In genomic region chr1:208272311-208272710, GRCh38 we compare ENCODE assay signal across 15 cellular contexts. TPM values are rescaled to one million over a fixed set of nuclear protein-coding genes. Genes with fewer than 3 reads are reported as not detected.
DNase-seq lines count a peak whose midpoint lies in the region; FAIRE-seq and TF ChIP-seq lines count a peak whose summit lies in the region.
"Had no signal": no experiment of that assay in that cellular context is flagged by ENCODE, and none has a peak within 500 bp of the region (broad histone marks: within the 10 kb centered on the region; RNA-seq: fewer than 3 reads in every experiment).

No MANE protein-coding gene starts in this region.

- H2AK5ac ChIP-seq in H1 (ENCODE audit: low read depth, low read length): no peak overlapping the region

- CTCF ChIA-PET in H1 (lab: Charles Lee; ENCODE audit: partially characterized antibody): interaction anchor here (1.0 kb wide), 1 partner anchor 14 kb away, joined by 4 read pairs; no protein-coding TSS in a partner anchor

- FAIRE-seq in H1 (lab: Jason Lieb, UNC) (no peak), kidney (lab: Jason Lieb, UNC) (no peak)

- no peak overlapping the region for H3K4me2 ChIP-seq in H1 (ENCODE audit: insufficient read depth in 1 of 2, low read depth in 2 of 2, low read length in 2 of 2)
- H3K4me2 ChIP-seq: PC-9 had no signal

- H3K79me1 ChIP-seq in H1 (ENCODE audit: low read depth, low read length): no peaks in the 10 kb centered on the region

- no peak overlapping the region for H2BK12ac ChIP-seq in H1 (ENCODE audit: low read depth, low read length)

- no peak overlapping the region for H3K4me3 ChIP-seq in HUES6 (ENCODE audit: low read depth, low read length)
- H3K4me3 ChIP-seq in H1 (ENCODE audit: extremely low read depth in 1 of 4, insufficient read depth in 2 of 4, low read depth in 3 of 4, low read length in 4 of 4): no peak overlapping the region
- no peak overlapping the region for H3K4me3 ChIP-seq in kidney (ENCODE audit: low read length in 2 of 2)
- H3K4me3 ChIP-seq: HAP-1, PC-9 had no signal

- TF ChIP-seq POLR2A in H1 (IDR thresholded peaks at IDR 0.05; ENCODE audit: control extremely low read depth in 1 of 2, low read depth in 2 of 2, low read length in 2 of 2): no peak

- H3K36me3 ChIP-seq in HUES6 (ENCODE audit: control insufficient read depth, insufficient read depth, low read length): no peaks in the 10 kb centered on the region
- no peaks in the 10 kb centered on the region for H3K36me3 ChIP-seq in H1 (ENCODE audit: control insufficient read depth in 2 of 4, insufficient read depth in 4 of 4, low read length in 3 of 4)
- no peaks in the 10 kb centered on the region for H3K36me3 ChIP-seq in kidney (ENCODE audit: control insufficient read depth in 1 of 2, insufficient read depth in 2 of 2, low read length in 2 of 2)
- H3K36me3 ChIP-seq: HAP-1 had no signal

- H3K56ac ChIP-seq in H1 (replicated peaks; ENCODE audit: insufficient read length, low read depth, low read length): no peak overlapping the region

- H3K9me3 ChIP-seq in HUES6 (ENCODE audit: control insufficient read depth, insufficient read depth, low read depth, low read length) (no peaks in the 10 kb centered on the region), H1 (ENCODE audit: insufficient read depth in 2 of 2, low read depth in 1 of 2, low read length in 1 of 2) (no peaks in the 10 kb centered on the region), kidney (ENCODE audit: control insufficient read depth in 1 of 2, low read length in 2 of 2) (no peaks in the 10 kb centered on the region)
- H3K9me3 ChIP-seq: HAP-1 had no signal

- H3K18ac ChIP-seq in H1 (ENCODE audit: extremely low read depth, low read length): no peak overlapping the region

- H3K9ac ChIP-seq in HUES6 (ENCODE audit: low read length) (peak overlapping the region; percentile 51), H1 (replicated peaks in 1 of 4; ENCODE audit: extremely low read depth in 1 of 4, low read depth in 3 of 4, low read length in 3 of 4) (no peak overlapping the region), kidney (ENCODE audit: low read length in 2 of 2) (no peak overlapping the region)

- no peak overlapping the region for H3K4ac ChIP-seq in H1 (replicated peaks; ENCODE audit: insufficient read length, low read depth, low read length)

- TF ChIP-seq CTCF in H1 (IDR thresholded peaks at IDR 0.05; ENCODE audit: control extremely low read depth in 1 of 3, insufficient read depth in 1 of 3, low read depth in 1 of 3, low read length in 3 of 3): no peak
- no peak for TF ChIP-seq CTCF in kidney (IDR thresholded peaks at IDR 0.05; ENCODE audit: borderline replicate concordance, extremely low read depth, insufficient read depth)

- H2BK120ac ChIP-seq in H1 (replicated peaks; ENCODE audit: low read depth, low read length): no peak overlapping the region

- no peak overlapping the region for H4K8ac ChIP-seq in H1 (ENCODE audit: extremely low read depth, insufficient read depth, low read length)

- no peak overlapping the region for H2BK15ac ChIP-seq in H1 (ENCODE audit: low read length)

- intact Hi-C loops in kidney (cut with DNase I): no loop called here

- POLR2A ChIA-PET in H1 (lab: Charles Lee; ENCODE audit: partially characterized antibody): interaction anchor here (0.8 kb wide), 1 partner anchor 58 kb away, joined by 3 read pairs; no protein-coding TSS in a partner anchor

- H4K91ac ChIP-seq in H1 (replicated peaks; ENCODE audit: insufficient read length, low read length): no peak overlapping the region

- 60% methylated on average over 2 of the region's 2 CpGs; no CpG with 5 or more reads in 1 of the 2 experiments for WGBS in H1 (ENCODE audit: extremely low coverage in 1 of 2, insufficient coverage in 1 of 2, insufficient read length in 1 of 2, insufficient replicate concordance in 2 of 2, low coverage in 1 of 2, low lambda C conversion rate in 2 of 2, missing lambda C conversion rate in 1 of 2), 2 experiments

- no peaks in the 10 kb centered on the region for H4K20me1 ChIP-seq in H1 (replicated peaks in 1 of 2; ENCODE audit: control insufficient read depth in 1 of 2, insufficient read depth in 2 of 2, low read length in 2 of 2)

- H2BK20ac ChIP-seq in H1 (ENCODE audit: low read length): no peak overlapping the region

- no peak overlapping the region for H4K5ac ChIP-seq in H1 (ENCODE audit: insufficient read length, low read depth, low read length)

- H3K4me1 ChIP-seq in HUES6 (ENCODE audit: control insufficient read depth, insufficient read depth, low read length) (peaks cover 47% of the 10 kb centered on the region; the same call in 1 of the 2 replicates), H1 (replicated peaks in 1 of 4; ENCODE audit: control insufficient read depth in 3 of 4, insufficient read depth in 4 of 4, low read length in 3 of 4) (peaks cover 0 to 3% (median 1%) of the 10 kb centered on the region in 4 experiments; a peak in 1 of 7 replicates), kidney (ENCODE audit: control insufficient read depth in 1 of 2, insufficient read depth in 1 of 2, low read depth in 1 of 2, low read length in 2 of 2) (no peaks in the 10 kb centered on the region)
- H3K4me1 ChIP-seq: HAP-1 had no signal

- no peaks in the 10 kb centered on the region; the same call in 1 of the 2 replicates for H3K23me2 ChIP-seq in H1 (ENCODE audit: low read depth, low read length)

- DNase-seq in NCI-H524 (lab: John Stamatoyannopoulos, UW) (peak; percentile 53 to 77), H1 (ENCODE audit: low read depth in 1 of 2, low spot score in 2 of 2) (no peak), superior temporal gyrus (ENCODE audit: extremely low spot score) (peak; percentile 56), kidney (no peak), A172 (ENCODE audit: low spot score) (no peak)
- no peak for DNase-seq in activated CD4-positive, alpha-beta T cell treated with anti-CD3 and anti-CD28 coated beads, Interleukin-2, amount 50 U/mL, for 1 hour
- DNase-seq: DMS153, EL, Karpas-422, NCI-H1417 treated with DMSO at 0.1 percent for 48 hours, NCI-H2081, PC-9, T-cell had no signal

- no peak overlapping the region for H2BK5ac ChIP-seq in H1 (ENCODE audit: low read depth, low read length)

- no peak overlapping the region for H3K14ac ChIP-seq in H1 (ENCODE audit: insufficient read length)

- no peaks in the 10 kb centered on the region for H3K79me2 ChIP-seq in H1 (ENCODE audit: control insufficient read depth in 1 of 2, insufficient read depth in 2 of 2, low read length in 2 of 2)

- TF ChIP-seq EP300 in H1 (IDR thresholded peaks at IDR 0.05; ENCODE audit: borderline replicate concordance in 1 of 2, low read depth in 2 of 2, low read length in 2 of 2): no peak

- 0 out of 2 replicates have a peak, but pooled peaks cover 4% of the 10 kb centered on the region for H3K27me3 ChIP-seq in HUES6 (ENCODE audit: control insufficient read depth, insufficient read depth, low read length)
- H3K27me3 ChIP-seq in H1 (replicated peaks in 1 of 4; ENCODE audit: control insufficient read depth in 3 of 4, extremely low read depth in 1 of 4, insufficient read depth in 3 of 4, low read length in 3 of 4): no peaks in the 10 kb centered on the region; a peak in 1 of 7 replicates

- H3K27ac ChIP-seq in HUES6 (ENCODE audit: low read depth, low read length): peak overlapping the region; percentile 22; the same call in 1 of the 2 replicates
- H3K27ac ChIP-seq in H1 (ENCODE audit: low read depth, low read length): no peak overlapping the region
- no peak overlapping the region for H3K27ac ChIP-seq in kidney (ENCODE audit: low read depth in 2 of 2, low read length in 2 of 2)
- H3K27ac ChIP-seq: PC-9 had no signal

- H3K23ac ChIP-seq in H1 (ENCODE audit: insufficient read length): no peak overlapping the region

- TF ChIP-seq RAD21 in H1 (IDR thresholded peaks at IDR 0.05 in 1 of 2, conservative IDR thresholded peaks at IDR 0.05 in 1 of 2; ENCODE audit: low read depth in 2 of 2, low read length in 2 of 2): no peak

- no peak overlapping the region for H2AFZ ChIP-seq in H1 (ENCODE audit: low read length)
- H2AFZ ChIP-seq: PC-9 had no signal

TF ChIP-seq in H1, 55 proteins besides CTCF, POLR2A, EP300 and RAD21:
- peak; percentile 81 for TF ChIP-seq E2F6 (IDR thresholded peaks at IDR 0.05)
- 0 out of 2 replicates have a peak, but pooled peaks have one; percentile 26 for TF ChIP-seq TCF12 (IDR thresholded peaks at IDR 0.05; ENCODE audit: low read depth, low read length)
- TF ChIP-seq CHD2 (IDR thresholded peaks at IDR 0.05; ENCODE audit: low read length): no peak
- TF ChIP-seq ZNF274 (IDR thresholded peaks at IDR 0.05; ENCODE audit: borderline replicate concordance, extremely low read depth, low read length): no peak
- TF ChIP-seq MAX (IDR thresholded peaks at IDR 0.05): peak; percentile 73
- TF ChIP-seq JUN (IDR thresholded peaks at IDR 0.05; ENCODE audit: low read depth, low read length): no peak

RNA-seq across cellular contexts. Expression of gene PLXNA2, which starts 28.1 kb away (rescaled TPM):
- 1.5 and 2.0 TPM in 2 replicates for total RNA-seq in H1 (2021; fragmentation: NEBNext Ultra II Directional; extraction: Animal tissue kit (Norgen Biotek cat#: 25700))
- 0.33 and 0.71 TPM in 2 replicates for polyA plus RNA-seq in H1 (2011; rRNA removed)
- 0.47 TPM for polyA plus RNA-seq in H1 (2011; cell fraction: cytosol; rRNA removed)
- polyA plus RNA-seq in H1 (2011; cell fraction: nucleus; rRNA removed): 1.8 TPM
- polyA plus RNA-seq in H1 (2012, experiment 1 of 2): 0.53 to 0.99 TPM (median 0.61 TPM) in 4 replicates
- 0.34 TPM for polyA plus RNA-seq in H1 (2012, experiment 2 of 2)
- polyA plus RNA-seq in H1 (2013, experiment 1 of 2): 0.65 TPM
- 0.48 TPM for polyA plus RNA-seq in H1 (2013, experiment 2 of 2)
- 1.0 and 1.5 TPM in 2 replicates for polyA minus RNA-seq in H1 (2011; rRNA and poly(A)+ RNA removed)
- polyA minus RNA-seq in H1 (2011; cell fraction: cytosol; rRNA and poly(A)+ RNA removed): 0.44 TPM
- polyA minus RNA-seq in H1 (2011; cell fraction: nucleus; rRNA and poly(A)+ RNA removed): 2.5 TPM
- total RNA-seq in kidney: 27.9 TPM
- 2.4 TPM for polyA plus RNA-seq in kidney (ENCODE audit: insufficient read depth, low read depth, low replicate concordance)
- 6.8 and 15.8 TPM in 2 replicates for total RNA-seq in A172 (2014; rRNA removed; shearing (Covaris generic))

Comparison
In these comparisons a context has a peak if more than half of its experiments do, and no peak if none do; other contexts are left out.
1. DNase-seq: peak in NCI-H524 (2 of 2) and superior temporal gyrus (single experiment); none in H1 (0 of 2), activated CD4-positive, alpha-beta T cell treated with anti-CD3 and anti-CD28 coated beads, Interleukin-2, amount 50 U/mL, for 1 hour (single experiment), kidney (single experiment) and A172 (single experiment).